In genomic region chr3:150759947-150760346, GRCh38 we compare ENCODE assay signal across 9 cellular contexts. TPM values are rescaled to one million over a fixed set of nuclear protein-coding genes. Genes with fewer than 3 reads are reported as not detected.
DNase-seq lines count a peak whose midpoint lies in the region; ATAC-seq and TF ChIP-seq lines count a peak whose summit lies in the region.
"Had no signal": no experiment of that assay in that cellular context is flagged by ENCODE, and none has a peak within 500 bp of the region (broad histone marks: within the 10 kb centered on the region; RNA-seq: fewer than 3 reads in every experiment).

No MANE protein-coding gene starts in this region.

- ATAC-seq in CD4-positive, CD25-positive, alpha-beta regulatory T cell (ENCODE audit: low read depth in 2 of 2) = no peak
- ATAC-seq in effector memory CD8-positive, alpha-beta T cell (replicated peaks) = no peak

- peak overlapping the region; percentile 89 for H3K9ac ChIP-seq in OCI-LY1 (ENCODE audit: low read length)

- no peak for TF ChIP-seq POLR2A in lower leg skin (IDR thresholded peaks at IDR 0.05)

- H3K27me3 Mint-ChIP-seq in CD4-positive, CD25-positive, alpha-beta regulatory T cell = no peaks in the 10 kb centered on the region
- no peaks in the 10 kb centered on the region for H3K27me3 Mint-ChIP-seq in effector memory CD8-positive, alpha-beta T cell

- peak overlapping the region; percentile 88 to 97 (median 95) for H3K4me3 Mint-ChIP-seq in CD4-positive, CD25-positive, alpha-beta regulatory T cell
- peak overlapping the region; percentile 93 to 98 for H3K4me3 Mint-ChIP-seq in effector memory CD8-positive, alpha-beta T cell

- peaks cover 68% of the 10 kb centered on the region for H3K79me2 ChIP-seq in OCI-LY1 (ENCODE audit: insufficient read depth, low read length)
- H3K79me2 ChIP-seq in osteoblast (ENCODE audit: insufficient read depth, low read length) = peaks cover 75% of the 10 kb centered on the region

- H3K27me3 ChIP-seq in CD4-positive, CD25-positive, alpha-beta regulatory T cell (ENCODE audit: control insufficient read depth, insufficient read depth, low read length) = no peaks in the 10 kb centered on the region
- H3K27me3 ChIP-seq in OCI-LY1 (ENCODE audit: insufficient read depth, low read length) (no peaks in the 10 kb centered on the region), osteoblast (ENCODE audit: insufficient read depth, low read length) (no peaks in the 10 kb centered on the region)

- peak in 1 of 3 donors; percentile 37 for DNase-seq in CD4-positive, CD25-positive, alpha-beta regulatory T cell
- no peak for DNase-seq in effector memory CD8-positive, alpha-beta T cell
- DNase-seq in osteoblast (ENCODE audit: insufficient read length, low spot score, missing footprints) (no peak), NCI-H524 treated with DMSO at 0.1 percent for 48 hours (lab: John Stamatoyannopoulos, UW) (no peak), caudate nucleus (lab: John Stamatoyannopoulos, UW) (no peak), NCI-H2171 treated with DMSO at 0.1 percent for 48 hours (lab: John Stamatoyannopoulos, UW) (no peak), lower leg skin (ENCODE audit: low spot score in 2 of 2) (no peak)
- DNase-seq: NCI-H510A had no signal

- H3K4me3 ChIP-seq in CD4-positive, CD25-positive, alpha-beta regulatory T cell (ENCODE audit: low read depth, low read length) = peak overlapping the region; percentile 90
- H3K4me3 ChIP-seq in OCI-LY1 (ENCODE audit: low read depth, low read length, poor library complexity, severe bottlenecking) = peak overlapping the region; percentile 86
- H3K4me3 ChIP-seq in osteoblast (ENCODE audit: insufficient read depth, low read length) = peak overlapping the region; percentile 86
- H3K4me3 ChIP-seq in lower leg skin (ENCODE audit: low read depth, poor library complexity, severe bottlenecking) = no peak overlapping the region

- WGBS in lower leg skin, 2 donors = 46 to 71% methylated on average over 2 of the region's 2 CpGs

- peak overlapping the region; percentile 87 to 95 (median 93) for H3K27ac Mint-ChIP-seq in CD4-positive, CD25-positive, alpha-beta regulatory T cell
- H3K27ac Mint-ChIP-seq in effector memory CD8-positive, alpha-beta T cell = peak overlapping the region; percentile 97

- H3K9me3 ChIP-seq in CD4-positive, CD25-positive, alpha-beta regulatory T cell (ENCODE audit: control insufficient read depth in 2 of 2, low read length in 2 of 2) = no peaks in the 10 kb centered on the region
- H3K9me3 ChIP-seq in OCI-LY1 (ENCODE audit: low read length) (no peaks in the 10 kb centered on the region), osteoblast (ENCODE audit: low read depth, low read length) (no peaks in the 10 kb centered on the region)

- peaks cover 3% of the 10 kb centered on the region for H3K36me3 ChIP-seq in CD4-positive, CD25-positive, alpha-beta regulatory T cell (ENCODE audit: control insufficient read depth, insufficient read depth, low read length)
- peaks cover 59% of the 10 kb centered on the region for H3K36me3 ChIP-seq in OCI-LY1 (ENCODE audit: insufficient read depth, low read length)
- peaks cover 5% of the 10 kb centered on the region for H3K36me3 ChIP-seq in osteoblast (ENCODE audit: insufficient read depth, low read length)

- H3K4me2 ChIP-seq in OCI-LY1 (ENCODE audit: low read length) (peak overlapping the region; percentile 83), osteoblast (ENCODE audit: insufficient read depth, low read length) (peak overlapping the region; percentile 92)

- intact Hi-C loops in lower leg skin (cut with DNase I; ENCODE audit: low total_unique reads) = no loop called here

- H2AFZ ChIP-seq in OCI-LY1 (ENCODE audit: low read length) (no peak overlapping the region), osteoblast (ENCODE audit: low read length) (no peak overlapping the region)

- TF ChIP-seq CTCF in OCI-LY1 (IDR thresholded peaks at IDR 0.05; ENCODE audit: low read length) = no peak
- TF ChIP-seq CTCF in osteoblast (IDR thresholded peaks at IDR 0.05; ENCODE audit: extremely low read depth, low read depth, low read length) = no peak
- TF ChIP-seq CTCF in lower leg skin (IDR thresholded peaks at IDR 0.05) = no peak

- peaks cover 23 to 73% (median 53%) of the 10 kb centered on the region in 4 donors for H3K4me1 Mint-ChIP-seq in CD4-positive, CD25-positive, alpha-beta regulatory T cell
- H3K4me1 Mint-ChIP-seq in effector memory CD8-positive, alpha-beta T cell (ENCODE audit: low read depth in 2 of 2) = peaks cover 34 to 62% of the 10 kb centered on the region in 2 donors

- H3K9me2 ChIP-seq in OCI-LY1 (ENCODE audit: low read depth, low read length) = no peaks in the 10 kb centered on the region

- H4K20me1 ChIP-seq in OCI-LY1 (ENCODE audit: insufficient read depth, low read length) (no peaks in the 10 kb centered on the region), osteoblast (ENCODE audit: insufficient read depth, low read length) (peaks cover 28% of the 10 kb centered on the region)

- no peaks in the 10 kb centered on the region; the same call in 1 of the 2 replicates for H3F3A ChIP-seq in OCI-LY1 (ENCODE audit: insufficient read depth, low read length)

- peaks cover 69% of the 10 kb centered on the region for H3K4me1 ChIP-seq in CD4-positive, CD25-positive, alpha-beta regulatory T cell (ENCODE audit: control insufficient read depth, insufficient read depth, low read length, poor library complexity, severe bottlenecking)
- H3K4me1 ChIP-seq in OCI-LY1 (ENCODE audit: insufficient read depth, low read length, severe bottlenecking) = peaks cover 56% of the 10 kb centered on the region
- H3K4me1 ChIP-seq in osteoblast (ENCODE audit: insufficient read depth, low read length) = peaks cover 17% of the 10 kb centered on the region

- H3K27ac ChIP-seq in CD4-positive, CD25-positive, alpha-beta regulatory T cell (ENCODE audit: insufficient read depth, low read length, poor library complexity, severe bottlenecking) = peak overlapping the region; percentile 99
- H3K27ac ChIP-seq in OCI-LY1 (ENCODE audit: low read depth, low read length, poor library complexity, severe bottlenecking) = peak overlapping the region; percentile 94
- no peak overlapping the region for H3K27ac ChIP-seq in osteoblast (ENCODE audit: low read depth, low read length)
- no peak overlapping the region for H3K27ac ChIP-seq in caudate nucleus (ENCODE audit: low read depth, low read length)

- H3K36me3 Mint-ChIP-seq in CD4-positive, CD25-positive, alpha-beta regulatory T cell = peaks cover 13% of the 10 kb centered on the region
- peaks cover 41% of the 10 kb centered on the region for H3K36me3 Mint-ChIP-seq in effector memory CD8-positive, alpha-beta T cell (ENCODE audit: insufficient read depth)

- H3K9me3 Mint-ChIP-seq in CD4-positive, CD25-positive, alpha-beta regulatory T cell = peaks cover 0 to 1% (median 0%) of the 10 kb centered on the region in 7 donors
- no peaks in the 10 kb centered on the region for H3K9me3 Mint-ChIP-seq in effector memory CD8-positive, alpha-beta T cell

RNA-seq across cellular contexts. Expression of gene SIAH2, which starts 3.0 kb away (rescaled TPM):
- 61.4 TPM for total RNA-seq in CD4-positive, CD25-positive, alpha-beta regulatory T cell
- polyA plus RNA-seq in CD4-positive, CD25-positive, alpha-beta regulatory T cell = 10 to 100 TPM; 23.5 to 46.3 (median 27.5) TPM
- total RNA-seq in osteoblast = 35.7 and 36.2 TPM in 2 replicates
- 100 to 1,000 TPM in 2 of 4 donors, 10 to 100 TPM in 2; 78.5 to 117 (median 94.6) TPM for total RNA-seq in lower leg skin

RNA-seq across cellular contexts. Expression of gene ERICH6, which starts 56.2 kb away (rescaled TPM):
- total RNA-seq in CD4-positive, CD25-positive, alpha-beta regulatory T cell = not detected
- polyA plus RNA-seq in CD4-positive, CD25-positive, alpha-beta regulatory T cell = under 1 TPM in 2 of 4 donors, not detected in 2; 0.17 to 0.77 TPM
- total RNA-seq in osteoblast = under 0.01 and 0.29 TPM in 2 replicates
- not detected for total RNA-seq in lower leg skin

Comparison
In these comparisons a context has a peak if more than half of its experiments do, and no peak if none do; other contexts are left out.
1. H3K27ac ChIP-seq: peak in CD4-positive, CD25-positive, alpha-beta regulatory T cell (single experiment) and OCI-LY1 (single experiment); none in osteoblast (single experiment) and caudate nucleus (single experiment).